Comparison of ENCODE assay signal across 1 cellular context in the genomic region with DNA sequence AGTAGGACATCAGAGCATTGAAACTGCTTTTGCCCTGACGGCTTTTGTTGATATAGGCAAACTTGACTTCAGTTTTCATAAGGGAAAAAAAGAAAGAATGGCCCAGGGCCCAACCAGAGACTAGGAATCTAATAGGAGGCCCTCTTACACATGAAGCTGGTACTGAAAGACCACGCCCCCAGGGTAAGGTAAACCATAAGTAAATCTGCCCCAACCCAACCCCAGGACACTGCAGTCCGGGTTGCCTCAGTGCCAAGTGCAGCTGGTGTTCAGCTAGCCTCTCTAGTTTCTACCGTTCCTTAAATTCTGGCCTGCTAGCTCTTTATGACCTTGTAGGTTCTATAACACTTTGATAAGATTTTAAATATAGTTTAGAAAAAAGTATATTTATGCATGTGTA.
TF ChIP-seq lines count a peak whose summit lies in the region.

No MANE protein-coding gene starts in this region.

TF ChIP-seq in liver, 16 proteins besides CTCF, POLR2A, EP300 and RAD21 (continued from another document):
- TF ChIP-seq REST (IDR thresholded peaks at IDR 0.05), result no peak
- TF ChIP-seq GABPA (IDR thresholded peaks at IDR 0.05 in 1 of 2, conservative IDR thresholded peaks at IDR 0.05 in 1 of 2), result no peak
